In the genomic region with DNA sequence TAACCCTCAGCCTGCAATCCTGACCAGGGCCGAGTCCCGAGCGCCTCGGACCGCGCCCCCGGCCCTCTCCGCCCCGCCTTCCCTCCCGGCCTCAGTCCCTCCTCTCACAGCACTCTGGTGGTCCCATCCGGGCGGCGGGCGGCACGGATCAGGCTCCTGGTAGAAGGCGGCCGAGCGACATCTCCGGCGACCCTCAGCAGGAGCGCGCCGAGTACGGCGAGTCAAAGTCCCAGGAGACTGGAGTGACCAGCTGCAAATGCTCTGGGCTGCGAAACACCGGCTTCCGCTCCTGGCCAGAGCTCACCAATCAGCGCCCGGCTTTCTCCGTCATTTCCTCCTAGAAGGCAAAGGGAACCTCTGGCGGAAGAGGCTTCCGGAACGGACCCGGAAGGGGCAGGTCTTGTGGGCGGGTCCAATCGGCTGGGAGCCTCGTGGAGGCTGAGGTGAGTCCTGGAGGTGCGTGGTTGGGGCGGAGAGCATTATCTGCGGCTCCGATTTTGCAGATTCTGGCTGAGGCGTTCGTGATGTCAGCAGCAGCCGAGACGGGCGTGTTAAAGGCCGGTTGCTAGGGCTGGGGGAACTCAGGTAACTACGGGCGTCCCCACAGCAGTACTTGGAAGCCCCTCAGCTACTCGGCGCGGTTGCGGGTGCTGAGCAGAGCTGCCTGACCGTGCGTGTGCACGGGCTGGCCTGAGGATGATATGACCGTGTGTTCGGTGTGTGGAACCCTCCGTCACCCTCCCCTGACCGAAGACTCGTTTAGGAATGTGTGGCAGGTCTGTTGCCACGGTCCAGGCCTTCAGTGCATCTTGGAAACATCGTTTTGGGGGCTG, we compare ENCODE assay signal across 8 cellular contexts. TPM values are rescaled to one million over a fixed set of nuclear protein-coding genes. Genes with fewer than 3 reads are reported as not detected.
DNase-seq lines count a peak whose midpoint lies in the region; ATAC-seq lines count a peak whose summit lies in the region.

Gene GDAP2, minus strand, starts transcription at position 282 of the 833 bp plus-strand sequence. CDS start 9,264 bp downstream, outside the sequence.
Gene WDR3, plus strand, starts transcription at position 400 of the 833 bp plus-strand sequence. CDS start 3,581 bp downstream, outside the sequence.

- H3K4me1 Mint-ChIP-seq in activated CD8-positive, alpha-beta memory T cell treated with anti-CD3 and anti-CD28 coated beads, Interleukin-2, amount 10 ng/mL, durations not matched to agents 7 days and 5 days: peaks cover 48% of the 10 kb centered on the region

- no peaks in the 10 kb centered on the region for H3K27me3 Mint-ChIP-seq in activated CD8-positive, alpha-beta memory T cell treated with anti-CD3 and anti-CD28 coated beads, Interleukin-2, amount 10 ng/mL, durations not matched to agents 7 days and 5 days

- no peak within 1 kb of the TSS for H2BK120ac ChIP-seq in mesenchymal stem cell (ENCODE audit: low read depth, low read length)

- peak within 1 kb of the TSS in 1 of 2 experiments; percentile 61 for H3K4ac ChIP-seq in mesenchymal stem cell (ENCODE audit: low read depth in 1 of 2, low read length in 2 of 2)

- CTCF ChIA-PET in activated CD8-positive, alpha-beta memory T cell treated with anti-CD3 and anti-CD28 coated beads, Interleukin-2, amount 10 ng/mL, durations not matched to agents 7 days and 5 days (lab: Charles Lee): interaction anchor here (1.0 to 2.9 kb wide), 3 partner anchors 10 to 394 kb away, joined by 3 to 16 read pairs (median 3); no protein-coding TSS in a partner anchor

- ATAC-seq in GM21381 (IDR thresholded peaks at IDR 0.05; ENCODE audit: unreplicated experiment): peak; percentile 96
- ATAC-seq in activated CD8-positive, alpha-beta memory T cell treated with anti-CD3 and anti-CD28 coated beads, Interleukin-2, amount 10 ng/mL, durations not matched to agents 7 days and 5 days: peak; percentile 94

- no peak within 1 kb of the TSS for H3K23ac ChIP-seq in mesenchymal stem cell (ENCODE audit: low read length in 2 of 2)

- under 1% methylated on average over 64 of the region's 64 CpGs for WGBS in mesenchymal stem cell

- H2BK5ac ChIP-seq in mesenchymal stem cell (ENCODE audit: low read depth, low read length, poor library complexity, severe bottlenecking): no peak within 1 kb of the TSS

- no peaks in the 10 kb centered on the region for H3K27me3 ChIP-seq in NT2/D1 (ENCODE audit: insufficient read depth, insufficient read length)
- H3K27me3 ChIP-seq in endocrine pancreas (ENCODE audit: control insufficient read depth, insufficient read depth, low read length): no peaks in the 10 kb centered on the region
- no peaks in the 10 kb centered on the region for H3K27me3 ChIP-seq in mesenchymal stem cell (ENCODE audit: control insufficient read depth in 1 of 2, insufficient read depth in 1 of 2, low read length in 2 of 2)

- peaks cover 7% of the 10 kb centered on the region for H3K79me1 ChIP-seq in mesenchymal stem cell (replicated peaks; ENCODE audit: low read length, poor library complexity, severe bottlenecking)

- H3K4me2 ChIP-seq in mesenchymal stem cell (ENCODE audit: low read length, poor library complexity, severe bottlenecking): peak within 1 kb of the TSS; percentile 81

- H3K27ac Mint-ChIP-seq in activated CD8-positive, alpha-beta memory T cell treated with anti-CD3 and anti-CD28 coated beads, Interleukin-2, amount 10 ng/mL, durations not matched to agents 7 days and 5 days: peak within 1 kb of the TSS; percentile 87

- peak within 1 kb of the TSS; percentile 88 for H3K4me3 Mint-ChIP-seq in activated CD8-positive, alpha-beta memory T cell treated with anti-CD3 and anti-CD28 coated beads, Interleukin-2, amount 10 ng/mL, durations not matched to agents 7 days and 5 days

- H3K9ac ChIP-seq in NT2/D1 (ENCODE audit: insufficient read length, low read depth): peak within 1 kb of the TSS; percentile 98
- peak within 1 kb of the TSS; percentile 81 for H3K9ac ChIP-seq in endocrine pancreas (ENCODE audit: control insufficient read depth, insufficient read depth, low read length)
- peak within 1 kb of the TSS; percentile 95 for H3K9ac ChIP-seq in mesenchymal stem cell (ENCODE audit: low read length)

- peak within 1 kb of the TSS; percentile 100 for H3K4me3 ChIP-seq in NT2/D1 (ENCODE audit: insufficient read length, low read depth)
- H3K4me3 ChIP-seq in endocrine pancreas (ENCODE audit: control insufficient read depth, insufficient read depth, low read length): peak within 1 kb of the TSS; percentile 94
- peak within 1 kb of the TSS; percentile 90 to 100 for H3K4me3 ChIP-seq in mesenchymal stem cell (ENCODE audit: insufficient read depth in 1 of 2, low read depth in 1 of 2, low read length in 2 of 2)

- peaks cover 15% of the 10 kb centered on the region for H3K36me3 Mint-ChIP-seq in activated CD8-positive, alpha-beta memory T cell treated with anti-CD3 and anti-CD28 coated beads, Interleukin-2, amount 10 ng/mL, durations not matched to agents 7 days and 5 days

- peak within 1 kb of the TSS; percentile 73 for H2BK15ac ChIP-seq in mesenchymal stem cell (ENCODE audit: low read depth, poor library complexity, severe bottlenecking)

- peak within 1 kb of the TSS; percentile 91 for H2AFZ ChIP-seq in mesenchymal stem cell (ENCODE audit: low read depth, low read length)

- H2AK5ac ChIP-seq in mesenchymal stem cell (ENCODE audit: low read length, severe bottlenecking): no peak within 1 kb of the TSS

- peak within 1 kb of the TSS; percentile 62 for H4K8ac ChIP-seq in mesenchymal stem cell (ENCODE audit: low read length)

- H3K4me1 ChIP-seq in NT2/D1 (ENCODE audit: insufficient read depth, insufficient read length): no peaks in the 10 kb centered on the region
- H3K4me1 ChIP-seq in endocrine pancreas (ENCODE audit: control insufficient read depth, insufficient read depth, low read length): peaks cover 26% of the 10 kb centered on the region
- H3K4me1 ChIP-seq in mesenchymal stem cell (ENCODE audit: control insufficient read depth, insufficient read depth, low read depth, low read length): peaks cover 3% of the 10 kb centered on the region

- DNase-seq in COR-L47 (lab: John Stamatoyannopoulos, UW) (peak; percentile 93), HUDEP-2 (lab: John Stamatoyannopoulos, UW; ENCODE audit: unreplicated experiment in 76 of 76) (peak; percentile 29 to 97 (median 91)), NT2/D1 (ENCODE audit: low read depth, low spot score) (peak; percentile 98), mesenchymal stem cell (peak; percentile 98)
- peak; percentile 98 for DNase-seq in activated CD8-positive, alpha-beta memory T cell treated with anti-CD3 and anti-CD28 coated beads, Interleukin-2, amount 10 ng/mL, durations not matched to agents 7 days and 5 days
- peak; percentile 89 for DNase-seq in stimulated activated CD8-positive, alpha-beta memory T cell treated with anti-CD3 and anti-CD28 coated beads, Interleukin-12 subunit alpha, Interleukin-12 subunit beta, amount 100 ng/mL, for 4 hours (ENCODE audit: low read depth)

- peak within 1 kb of the TSS; percentile 50 for H3K27ac ChIP-seq in mesenchymal stem cell (ENCODE audit: low read length, poor library complexity, severe bottlenecking)

- H4K91ac ChIP-seq in mesenchymal stem cell (ENCODE audit: low read length): no peak within 1 kb of the TSS

- H2BK12ac ChIP-seq in mesenchymal stem cell (ENCODE audit: low read length in 2 of 2): peak within 1 kb of the TSS in 1 of 2 experiments; percentile 7

- H3K14ac ChIP-seq in mesenchymal stem cell (ENCODE audit: low read length in 2 of 2): peak within 1 kb of the TSS in 1 of 2 experiments; percentile 89

- H3K9me3 Mint-ChIP-seq in activated CD8-positive, alpha-beta memory T cell treated with anti-CD3 and anti-CD28 coated beads, Interleukin-2, amount 10 ng/mL, durations not matched to agents 7 days and 5 days (ENCODE audit: low read depth): no peaks in the 10 kb centered on the region

- H3K36me3 ChIP-seq in NT2/D1 (ENCODE audit: insufficient read depth, insufficient read length, low read length): peaks cover 25% of the 10 kb centered on the region
- H3K36me3 ChIP-seq in endocrine pancreas (ENCODE audit: control insufficient read depth, insufficient read depth, low read length): no peaks in the 10 kb centered on the region
- peaks cover 0 to 3% of the 10 kb centered on the region in 2 experiments for H3K36me3 ChIP-seq in mesenchymal stem cell (ENCODE audit: control insufficient read depth in 1 of 2, insufficient read depth in 2 of 2, low read depth in 1 of 2, low read length in 2 of 2)

- peak within 1 kb of the TSS; percentile 53 to 88 for H3K18ac ChIP-seq in mesenchymal stem cell (ENCODE audit: low read depth in 1 of 2, low read length in 2 of 2)

- H3K9me3 ChIP-seq in NT2/D1 (ENCODE audit: insufficient read depth, low read length) (no peaks in the 10 kb centered on the region), endocrine pancreas (ENCODE audit: control insufficient read depth, low read length) (no peaks in the 10 kb centered on the region), mesenchymal stem cell (ENCODE audit: control insufficient read depth, low read length) (no peaks in the 10 kb centered on the region)

RNA-seq across cellular contexts. Expression of gene GDAP2, which starts in this region (rescaled TPM):
- 10 to 100 TPM; 21.9 to 22.5 TPM for total RNA-seq in activated CD8-positive, alpha-beta memory T cell treated with anti-CD3 and anti-CD28 coated beads, Interleukin-2, amount 10 ng/mL, durations not matched to agents 7 days and 5 days
- 8.9 TPM for polyA plus RNA-seq in mesenchymal stem cell (2013, experiment 1 of 2)
- 9.1 TPM for polyA plus RNA-seq in mesenchymal stem cell (2013, experiment 2 of 2)

RNA-seq across cellular contexts. Expression of gene WDR3, which starts in this region (rescaled TPM):
- 10 to 100 TPM; 27.8 to 38.5 TPM for total RNA-seq in activated CD8-positive, alpha-beta memory T cell treated with anti-CD3 and anti-CD28 coated beads, Interleukin-2, amount 10 ng/mL, durations not matched to agents 7 days and 5 days
- polyA plus RNA-seq in mesenchymal stem cell (2013, experiment 1 of 2): 8.0 TPM
- polyA plus RNA-seq in mesenchymal stem cell (2013, experiment 2 of 2): 6.6 TPM

Comparison
In these comparisons a context has a peak if more than half of its experiments do, and no peak if none do; other contexts are left out.
1. Peak in every context shown above with its lines: DNase-seq, ATAC-seq, H3K4me3 ChIP-seq and H3K27ac ChIP-seq.